In genomic region chr4:10380695-10381094, GRCh38 we compare ENCODE assay signal across 23 cellular contexts.
"Had no signal": no experiment of that assay in that cellular context is flagged by ENCODE, and none has a peak within 500 bp of the region (broad histone marks: within the 10 kb centered on the region; RNA-seq: fewer than 3 reads in every experiment).

No MANE protein-coding gene starts in this region.

- H3K27ac ChIP-seq: ascending aorta, body of pancreas, cardiac muscle cell, Peyer's patch, RWPE1, SJSA1, VCaP had no signal

- H3K9me3 ChIP-seq: ascending aorta, body of pancreas, Peyer's patch, SJSA1 had no signal

- DNase-seq: activated CD4-positive, alpha-beta memory T cell treated with anti-CD3 and anti-CD28 coated beads, Interleukin-2, amount 10 ng/mL, durations not matched to agents 7 days and 5 days; activated CD4-positive, alpha-beta T cell treated with anti-CD3 and anti-CD28 coated beads, Interleukin-2, amount 10 ng/mL, durations not matched to agents 7 days and 5 days; activated CD4-positive, CD25-positive, alpha-beta regulatory T cell; activated naive CD4-positive, alpha-beta T cell; activated T-cell treated with anti-CD3 and anti-CD28 coated beads, Interleukin-2, amount 50 U/mL, for 72 hours; body of pancreas; Karpas-422; NCI-H1048; NCI-H1417; NCI-H1694 treated with DMSO at 0.1 percent for 48 hours; NCI-H2029 treated with DMSO at 0.1 percent for 48 hours; NCI-H345; NCI-H510A; NCI-H526 treated with DMSO at 0.1 percent for 48 hours; NCI-H82; Peyer's patch; SHP77; T-helper 9 cell had no signal

- H3K27me3 ChIP-seq: ascending aorta, body of pancreas, cardiac muscle cell, Peyer's patch, SJSA1 had no signal

- H3K4me3 ChIP-seq: ascending aorta, body of pancreas, cardiac muscle cell, Peyer's patch, SJSA1 had no signal

- ATAC-seq: activated T-cell treated with anti-CD3 and anti-CD28 coated beads, Interleukin-2, amount 50 U/mL, for 72 hours; body of pancreas had no signal

- H3K36me3 ChIP-seq: ascending aorta, cardiac muscle cell, Peyer's patch, SJSA1 had no signal

- H3K4me1 ChIP-seq: ascending aorta, body of pancreas, Peyer's patch, SJSA1 had no signal
